14 cellular contexts compared by ENCODE assay signal in genomic region chr2:27493948-27494283, GRCh38. TPM values are rescaled to one million over a fixed set of nuclear protein-coding genes. Genes with fewer than 3 reads are reported as not detected.
DNase-seq lines count a peak whose midpoint lies in the region; ATAC-seq, FAIRE-seq and TF ChIP-seq lines count a peak whose summit lies in the region.
"Had no signal": no experiment of that assay in that cellular context is flagged by ENCODE, and none has a peak within 500 bp of the region (broad histone marks: within the 10 kb centered on the region; RNA-seq: fewer than 3 reads in every experiment).

No MANE protein-coding gene starts in this region.

- TF ChIP-seq CTCF in brain (conservative IDR thresholded peaks at IDR 0.05) (no peak), HepG2 (CRISPR knock-in tag; IDR thresholded peaks at IDR 0.05) (no peak)

- ATAC-seq in HepG2 (peak; percentile 0; the same call in 1 of the 3 replicates), HG02973 (IDR thresholded peaks at IDR 0.05; ENCODE audit: unreplicated experiment) (no peak)
- no peak for ATAC-seq in stimulated activated naive CD8-positive, alpha-beta T cell treated with anti-CD3 and anti-CD28 coated beads, Interleukin-15, amount 100 ng/mL, for 72 hours

- WGBS in HepG2 (ENCODE audit: low lambda C conversion rate): 78% methylated on average over 13 of the region's 13 CpGs

- FAIRE-seq in HepG2 (lab: Jason Lieb, UNC): no peak
- FAIRE-seq: A549 had no signal

- H3K9me2 ChIP-seq in Karpas-422 (replicated peaks; ENCODE audit: insufficient read depth, low read length): no peaks in the 10 kb centered on the region

- H3K36me3 Mint-ChIP-seq in activated CD4-positive, alpha-beta T cell treated with anti-CD3 and anti-CD28 coated beads, Interleukin-2, amount 10 ng/mL, durations not matched to agents 24 days and 14 days (ENCODE audit: low read depth): no peaks in the 10 kb centered on the region
- peaks cover 9% of the 10 kb centered on the region for H3K36me3 Mint-ChIP-seq in brain

- no peak for TF ChIP-seq RAD21 in HepG2 (CRISPR knock-in tag; IDR thresholded peaks at IDR 0.05)

- peaks cover 23% of the 10 kb centered on the region for H3K4me1 Mint-ChIP-seq in activated CD4-positive, alpha-beta T cell treated with anti-CD3 and anti-CD28 coated beads, Interleukin-2, amount 10 ng/mL, durations not matched to agents 24 days and 14 days
- peaks cover 39% of the 10 kb centered on the region for H3K4me1 Mint-ChIP-seq in brain
- H3K4me1 Mint-ChIP-seq in stimulated activated naive CD8-positive, alpha-beta T cell treated with anti-CD3 and anti-CD28 coated beads, Interleukin-15, amount 100 ng/mL, for 72 hours: peaks cover 47% of the 10 kb centered on the region

- H2AFZ ChIP-seq in HepG2 (ENCODE audit: low read length): no peak overlapping the region
- H2AFZ ChIP-seq in Karpas-422 (ENCODE audit: low read length): no peak overlapping the region

- CTCF ChIA-PET in HepG2 (lab: Yijun Ruan, JAX; ENCODE audit: low intra/inter-chr PET ratio, low total read pairs): no interaction called here

- BruUV-seq in HepG2 (replicated peaks; lab: Mats Ljungman, UMichigan): no TSS peak

- H3K4me1 ChIP-seq in HepG2 (ENCODE audit: insufficient read depth, low read length): peaks cover 63% of the 10 kb centered on the region
- H3K4me1 ChIP-seq in Karpas-422 (ENCODE audit: low read length): peaks cover 11% of the 10 kb centered on the region

- peak overlapping the region; percentile 59 for H3K4me3 Mint-ChIP-seq in activated CD4-positive, alpha-beta T cell treated with anti-CD3 and anti-CD28 coated beads, Interleukin-2, amount 10 ng/mL, durations not matched to agents 24 days and 14 days
- peak overlapping the region; percentile 76 to 85 (median 80) for H3K4me3 Mint-ChIP-seq in brain
- H3K4me3 Mint-ChIP-seq in stimulated activated naive CD8-positive, alpha-beta T cell treated with anti-CD3 and anti-CD28 coated beads, Interleukin-15, amount 100 ng/mL, for 72 hours: peak overlapping the region; percentile 65 to 78

- peak overlapping the region in 1 of 3 experiments; percentile 81; a peak in 1 of 6 replicates for H3K4me3 ChIP-seq in HepG2 (replicated peaks in 1 of 3; ENCODE audit: insufficient read depth in 1 of 3, low read depth in 2 of 3, low read length in 3 of 3)
- H3K4me3 ChIP-seq in Karpas-422 (ENCODE audit: low read length): no peak overlapping the region

- H3K4me2 ChIP-seq in HepG2 (ENCODE audit: low read depth, low read length) (peak overlapping the region; percentile 95), Karpas-422 (ENCODE audit: low read depth, low read length, poor library complexity, severe bottlenecking) (no peak overlapping the region)

- H3K27ac ChIP-seq in HepG2 (ENCODE audit: extremely low read length, insufficient read depth, low read length) (no peak overlapping the region), Karpas-422 (ENCODE audit: low read length) (no peak overlapping the region)
- H3K27ac ChIP-seq: left ventricle myocardium inferior had no signal

- in situ Hi-C loops in HepG2 (cut with HindIII; ENCODE audit: extremely low pct_ligation_motif_present, low pct_unique_long_range_greater_than_20kb): no loop called here

- no peaks in the 10 kb centered on the region for H3K9me3 Mint-ChIP-seq in activated CD4-positive, alpha-beta T cell treated with anti-CD3 and anti-CD28 coated beads, Interleukin-2, amount 10 ng/mL, durations not matched to agents 24 days and 14 days
- peaks cover 0 to 3% (median 0%) of the 10 kb centered on the region in 5 experiments for H3K9me3 Mint-ChIP-seq in brain
- H3K9me3 Mint-ChIP-seq in stimulated activated naive CD8-positive, alpha-beta T cell treated with anti-CD3 and anti-CD28 coated beads, Interleukin-15, amount 100 ng/mL, for 72 hours: no peaks in the 10 kb centered on the region

- H3K9me3 ChIP-seq in HepG2 (ENCODE audit: low read length) (no peaks in the 10 kb centered on the region), Karpas-422 (ENCODE audit: low read length) (no peaks in the 10 kb centered on the region)
- H3K9me3 ChIP-seq: A549, left ventricle myocardium inferior, upper lobe of left lung had no signal

- DNase-seq in activated CD4-positive, alpha-beta T cell treated with anti-CD3 and anti-CD28 coated beads, Interleukin-2, amount 10 ng/mL, durations not matched to agents 24 days and 14 days: no peak
- no peak for DNase-seq in activated CD4-positive, alpha-beta T cell treated with anti-CD3 and anti-CD28 coated beads for 4 hours
- DNase-seq in HepG2 (ENCODE audit: low spot score) (no peak), Karpas-422 (no peak), NOMO-1 treated with DMSO at 0.1 percent for 48 hours (lab: John Stamatoyannopoulos, UW; ENCODE audit: unreplicated experiment) (no peak)
- no peak for DNase-seq in stimulated activated naive CD8-positive, alpha-beta T cell treated with anti-CD3 and anti-CD28 coated beads, Interleukin-15, amount 100 ng/mL, for 72 hours
- DNase-seq: activated CD4-positive, alpha-beta T cell treated with anti-CD3 and anti-CD28 coated beads for 1 hour; NCI-H187 treated with DMSO at 0.1 percent for 48 hours; RPMI8226 had no signal

- H3K27me3 ChIP-seq in HepG2 (ENCODE audit: control insufficient read depth in 1 of 2, insufficient read depth in 2 of 2, low read length in 2 of 2) (no peaks in the 10 kb centered on the region; a peak in 1 of 5 replicates), Karpas-422 (ENCODE audit: low read length) (no peaks in the 10 kb centered on the region)

- H3K27ac Mint-ChIP-seq in activated CD4-positive, alpha-beta T cell treated with anti-CD3 and anti-CD28 coated beads, Interleukin-2, amount 10 ng/mL, durations not matched to agents 24 days and 14 days: no peak overlapping the region
- peak overlapping the region in 4 of 5 experiments; percentile 36 to 85 (median 70) for H3K27ac Mint-ChIP-seq in brain
- H3K27ac Mint-ChIP-seq in stimulated activated naive CD8-positive, alpha-beta T cell treated with anti-CD3 and anti-CD28 coated beads, Interleukin-15, amount 100 ng/mL, for 72 hours: no peak overlapping the region

- intact Hi-C loops in activated CD4-positive, alpha-beta T cell treated with anti-CD3 and anti-CD28 coated beads, Interleukin-2, amount 10 ng/mL, durations not matched to agents 24 days and 14 days (cut with micrococcal nuclease): loop anchor here (10.0 kb wide), 1 partner anchor 171 kb away; the partner anchor contains the start of genes SLC4A1AP and SUPT7L
- intact Hi-C loops in HepG2 (cut with micrococcal nuclease; ENCODE audit: unreplicated experiment): no loop called here

- H3K9ac ChIP-seq in HepG2 (ENCODE audit: insufficient read depth, low read depth, low read length): peak overlapping the region; percentile 74; the same call in 1 of the 2 replicates
- no peak overlapping the region for H3K9ac ChIP-seq in Karpas-422 (ENCODE audit: low read length)

- POLR2A ChIA-PET in HepG2 (lab: Yijun Ruan, JAX): interaction anchor here (0.8 to 2.0 kb wide), 8 partner anchors 66 to 170 kb away, joined by 3 to 9 read pairs (median 4); partner anchors contain the start of genes CCDC121, GPN1, GTF3C2 and NRBP1

- no peaks in the 10 kb centered on the region for H4K20me1 ChIP-seq in HepG2 (ENCODE audit: insufficient read depth, low read length)
- H4K20me1 ChIP-seq in Karpas-422 (ENCODE audit: insufficient read depth, low read depth, low read length): no peaks in the 10 kb centered on the region

- TF ChIP-seq EP300 in HepG2 (IDR thresholded peaks at IDR 0.05; ENCODE audit: low read depth in 2 of 2, low read length in 2 of 2): no peak
- TF ChIP-seq EP300 in HepG2 (CRISPR knock-in tag; IDR thresholded peaks at IDR 0.05; ENCODE audit: borderline replicate concordance): no peak

- no peak for TF ChIP-seq POLR2A in HepG2 (IDR thresholded peaks at IDR 0.05; ENCODE audit: insufficient read depth in 1 of 2, low read depth in 2 of 2, low read length in 2 of 2)

- no peaks in the 10 kb centered on the region for H3K79me2 ChIP-seq in HepG2 (ENCODE audit: insufficient read depth, low read length)
- no peaks in the 10 kb centered on the region for H3K79me2 ChIP-seq in Karpas-422 (ENCODE audit: low read length)

- H3K27me3 Mint-ChIP-seq in activated CD4-positive, alpha-beta T cell treated with anti-CD3 and anti-CD28 coated beads, Interleukin-2, amount 10 ng/mL, durations not matched to agents 24 days and 14 days: peaks cover 52% of the 10 kb centered on the region
- peaks cover 24% of the 10 kb centered on the region for H3K27me3 Mint-ChIP-seq in brain
- peaks cover 63% of the 10 kb centered on the region for H3K27me3 Mint-ChIP-seq in stimulated activated naive CD8-positive, alpha-beta T cell treated with anti-CD3 and anti-CD28 coated beads, Interleukin-15, amount 100 ng/mL, for 72 hours

- H3K36me3 ChIP-seq in HepG2 (replicated peaks in 1 of 2; ENCODE audit: control insufficient read depth in 1 of 2, insufficient read depth in 2 of 2, low read length in 2 of 2): no peaks in the 10 kb centered on the region
- H3K36me3 ChIP-seq in Karpas-422 (ENCODE audit: insufficient read depth, low read length): no peaks in the 10 kb centered on the region
- H3K36me3 ChIP-seq: left ventricle myocardium inferior, upper lobe of left lung had no signal

RNA-seq across cellular contexts. Expression of gene FNDC4, which starts 1.1 kb away (rescaled TPM):
- total RNA-seq in activated CD4-positive, alpha-beta T cell treated with anti-CD3 and anti-CD28 coated beads, Interleukin-2, amount 10 ng/mL, durations not matched to agents 24 days and 14 days: not detected in 2 replicates
- 23.0 TPM for polyA plus RNA-seq in brain (ENCODE audit: insufficient read depth, low read depth, low replicate concordance)
- 7.4 and 9.0 TPM in 2 replicates for total RNA-seq in HepG2 (2016; rRNA removed; fragmentation: Illumina TruSeq; extraction: Trizol)
- total RNA-seq in HepG2 (2016; cell fraction: cytosol; rRNA removed; fragmentation: Illumina TruSeq; extraction: Trizol; ENCODE audit: low read depth): 18.3 and 18.6 TPM in 2 replicates
- total RNA-seq in HepG2 (2016; cell fraction: insoluble cytoplasmic fraction; rRNA removed; fragmentation: Illumina TruSeq; extraction: Trizol): 6.4 and 9.4 TPM in 2 replicates
- total RNA-seq in HepG2 (2016; cell fraction: membrane; rRNA removed; fragmentation: Illumina TruSeq; extraction: Trizol): 24.1 and 26.9 TPM in 2 replicates
- 4.9 and 6.0 TPM in 2 replicates for total RNA-seq in HepG2 (2016; cell fraction: nucleus; rRNA removed; fragmentation: Illumina TruSeq; extraction: Trizol)
- polyA plus RNA-seq in HepG2 (2011; rRNA removed): 17.4 and 26.3 TPM in 2 replicates
- polyA plus RNA-seq in HepG2 (2011; cell fraction: cytosol; rRNA removed): 18.5 and 21.7 TPM in 2 replicates
- polyA plus RNA-seq in HepG2 (2011; cell fraction: nucleus; rRNA removed): 25.5 and 37.4 TPM in 2 replicates
- 11.2 and 21.4 TPM in 2 replicates for polyA plus RNA-seq in HepG2 (2012)
- polyA plus RNA-seq in HepG2 (2016; cell fraction: cytosol; fragmentation: Illumina TruSeq; extraction: Trizol; ENCODE audit: low read depth): 25.4 and 28.1 TPM in 2 replicates
- 8.3 and 8.5 TPM in 2 replicates for polyA plus RNA-seq in HepG2 (2016; cell fraction: insoluble cytoplasmic fraction; fragmentation: Illumina TruSeq; extraction: Trizol; ENCODE audit: low read depth)
- polyA plus RNA-seq in HepG2 (2016; cell fraction: membrane; fragmentation: Illumina TruSeq; extraction: Trizol; ENCODE audit: low read depth): 27.4 and 30.5 TPM in 2 replicates
- polyA plus RNA-seq in HepG2 (2016; cell fraction: nucleus; fragmentation: Illumina TruSeq; extraction: Trizol; ENCODE audit: insufficient read depth, low read depth): 11.5 and 13.8 TPM in 2 replicates
- polyA minus RNA-seq in HepG2 (2011; rRNA and poly(A)+ RNA removed; ENCODE audit: low replicate concordance): 27.7 TPM in 1 of 2 replicates, not detected in the other
- 6.4 and 7.1 TPM in 2 replicates for polyA minus RNA-seq in HepG2 (2011; cell fraction: cytosol; rRNA and poly(A)+ RNA removed)
- 4.5 and 10.4 TPM in 2 replicates for polyA minus RNA-seq in HepG2 (2011; cell fraction: nucleus; rRNA and poly(A)+ RNA removed)
- total RNA-seq in Karpas-422 (2014; rRNA removed; shearing (Covaris generic); ENCODE audit: low replicate concordance): not detected in 2 replicates

RNA-seq across cellular contexts. Expression of gene GCKR, which starts 2.7 kb away (rescaled TPM):
- total RNA-seq in activated CD4-positive, alpha-beta T cell treated with anti-CD3 and anti-CD28 coated beads, Interleukin-2, amount 10 ng/mL, durations not matched to agents 24 days and 14 days: not detected in 2 replicates
- polyA plus RNA-seq in brain (ENCODE audit: insufficient read depth, low read depth, low replicate concordance): not detected
- total RNA-seq in HepG2 (2016; rRNA removed; fragmentation: Illumina TruSeq; extraction: Trizol): 6.9 and 15.2 TPM in 2 replicates
- 3.2 and 3.7 TPM in 2 replicates for total RNA-seq in HepG2 (2016; cell fraction: cytosol; rRNA removed; fragmentation: Illumina TruSeq; extraction: Trizol; ENCODE audit: low read depth)
- 6.0 and 16.1 TPM in 2 replicates for total RNA-seq in HepG2 (2016; cell fraction: insoluble cytoplasmic fraction; rRNA removed; fragmentation: Illumina TruSeq; extraction: Trizol)
- total RNA-seq in HepG2 (2016; cell fraction: membrane; rRNA removed; fragmentation: Illumina TruSeq; extraction: Trizol): 2.4 and 3.5 TPM in 2 replicates
- 29.2 and 33.6 TPM in 2 replicates for total RNA-seq in HepG2 (2016; cell fraction: nucleus; rRNA removed; fragmentation: Illumina TruSeq; extraction: Trizol)
- polyA plus RNA-seq in HepG2 (2011; rRNA removed): 48.3 and 74.5 TPM in 2 replicates
- 11.2 and 16.4 TPM in 2 replicates for polyA plus RNA-seq in HepG2 (2011; cell fraction: cytosol; rRNA removed)
- polyA plus RNA-seq in HepG2 (2011; cell fraction: nucleus; rRNA removed): 238 and 360 TPM in 2 replicates
- 66.0 and 71.4 TPM in 2 replicates for polyA plus RNA-seq in HepG2 (2012)
- 0.67 and 0.96 TPM in 2 replicates for polyA plus RNA-seq in HepG2 (2016; cell fraction: cytosol; fragmentation: Illumina TruSeq; extraction: Trizol; ENCODE audit: low read depth)
- 3.8 and 5.0 TPM in 2 replicates for polyA plus RNA-seq in HepG2 (2016; cell fraction: insoluble cytoplasmic fraction; fragmentation: Illumina TruSeq; extraction: Trizol; ENCODE audit: low read depth)
- polyA plus RNA-seq in HepG2 (2016; cell fraction: membrane; fragmentation: Illumina TruSeq; extraction: Trizol; ENCODE audit: low read depth): 1.5 and 1.7 TPM in 2 replicates
- polyA plus RNA-seq in HepG2 (2016; cell fraction: nucleus; fragmentation: Illumina TruSeq; extraction: Trizol; ENCODE audit: insufficient read depth, low read depth): 68.5 and 72.0 TPM in 2 replicates
- polyA minus RNA-seq in HepG2 (2011; rRNA and poly(A)+ RNA removed; ENCODE audit: low replicate concordance): 30.6 TPM in 1 of 2 replicates, not detected in the other
- 1.9 and 7.5 TPM in 2 replicates for polyA minus RNA-seq in HepG2 (2011; cell fraction: cytosol; rRNA and poly(A)+ RNA removed)
- polyA minus RNA-seq in HepG2 (2011; cell fraction: nucleus; rRNA and poly(A)+ RNA removed): 88.6 and 140 TPM in 2 replicates
- not detected in 2 replicates for total RNA-seq in Karpas-422 (2014; rRNA removed; shearing (Covaris generic); ENCODE audit: low replicate concordance)
- total RNA-seq: left ventricle myocardium inferior had no signal

RNA-seq across cellular contexts. Expression of gene IFT172, which starts 4.4 kb away (rescaled TPM):
- total RNA-seq in activated CD4-positive, alpha-beta T cell treated with anti-CD3 and anti-CD28 coated beads, Interleukin-2, amount 10 ng/mL, durations not matched to agents 24 days and 14 days: 12.4 and 12.9 TPM in 2 replicates
- polyA plus RNA-seq in brain (ENCODE audit: insufficient read depth, low read depth, low replicate concordance) (14.6 TPM), HepG2 (2011; rRNA removed) (30.7 and 35.7 TPM in 2 replicates)
- 17.0 and 21.6 TPM in 2 replicates for total RNA-seq in HepG2 (2016; rRNA removed; fragmentation: Illumina TruSeq; extraction: Trizol)
- total RNA-seq in HepG2 (2016; cell fraction: cytosol; rRNA removed; fragmentation: Illumina TruSeq; extraction: Trizol; ENCODE audit: low read depth): 5.1 and 5.9 TPM in 2 replicates
- 15.4 and 22.8 TPM in 2 replicates for total RNA-seq in HepG2 (2016; cell fraction: insoluble cytoplasmic fraction; rRNA removed; fragmentation: Illumina TruSeq; extraction: Trizol)
- total RNA-seq in HepG2 (2016; cell fraction: membrane; rRNA removed; fragmentation: Illumina TruSeq; extraction: Trizol): 4.1 and 7.4 TPM in 2 replicates
- 24.2 and 27.6 TPM in 2 replicates for total RNA-seq in HepG2 (2016; cell fraction: nucleus; rRNA removed; fragmentation: Illumina TruSeq; extraction: Trizol)
- polyA plus RNA-seq in HepG2 (2011; cell fraction: cytosol; rRNA removed): 11.2 and 12.0 TPM in 2 replicates
- polyA plus RNA-seq in HepG2 (2011; cell fraction: nucleus; rRNA removed): 122 and 159 TPM in 2 replicates
- 21.4 and 26.2 TPM in 2 replicates for polyA plus RNA-seq in HepG2 (2012)
- 0.88 and 1.3 TPM in 2 replicates for polyA plus RNA-seq in HepG2 (2016; cell fraction: cytosol; fragmentation: Illumina TruSeq; extraction: Trizol; ENCODE audit: low read depth)
- 8.0 and 8.4 TPM in 2 replicates for polyA plus RNA-seq in HepG2 (2016; cell fraction: insoluble cytoplasmic fraction; fragmentation: Illumina TruSeq; extraction: Trizol; ENCODE audit: low read depth)
- 2.2 and 2.6 TPM in 2 replicates for polyA plus RNA-seq in HepG2 (2016; cell fraction: membrane; fragmentation: Illumina TruSeq; extraction: Trizol; ENCODE audit: low read depth)
- polyA plus RNA-seq in HepG2 (2016; cell fraction: nucleus; fragmentation: Illumina TruSeq; extraction: Trizol; ENCODE audit: insufficient read depth, low read depth): 41.9 and 42.9 TPM in 2 replicates
- 30.2 and 40.9 TPM in 2 replicates for polyA minus RNA-seq in HepG2 (2011; rRNA and poly(A)+ RNA removed; ENCODE audit: low replicate concordance)
- 8.0 and 9.8 TPM in 2 replicates for polyA minus RNA-seq in HepG2 (2011; cell fraction: cytosol; rRNA and poly(A)+ RNA removed)
- polyA minus RNA-seq in HepG2 (2011; cell fraction: nucleus; rRNA and poly(A)+ RNA removed): 76.2 and 89.9 TPM in 2 replicates
- 29.1 and 35.9 TPM in 2 replicates for total RNA-seq in Karpas-422 (2014; rRNA removed; shearing (Covaris generic); ENCODE audit: low replicate concordance)

RNA-seq across cellular contexts. Expression of gene KRTCAP3, which starts 51.7 kb away (rescaled TPM):
- 4.6 and 5.2 TPM in 2 replicates for total RNA-seq in activated CD4-positive, alpha-beta T cell treated with anti-CD3 and anti-CD28 coated beads, Interleukin-2, amount 10 ng/mL, durations not matched to agents 24 days and 14 days
- polyA plus RNA-seq in brain (ENCODE audit: insufficient read depth, low read depth, low replicate concordance) (14.7 TPM), HepG2 (2011; rRNA removed) (4.5 and 5.6 TPM in 2 replicates)
- 2.1 TPM in 1 of 2 replicates, not detected in the other for total RNA-seq in HepG2 (2016; rRNA removed; fragmentation: Illumina TruSeq; extraction: Trizol)
- total RNA-seq in HepG2 (2016; cell fraction: cytosol; rRNA removed; fragmentation: Illumina TruSeq; extraction: Trizol; ENCODE audit: low read depth): not detected in 2 replicates
- 1.6 TPM in 1 of 2 replicates, not detected in the other for total RNA-seq in HepG2 (2016; cell fraction: insoluble cytoplasmic fraction; rRNA removed; fragmentation: Illumina TruSeq; extraction: Trizol)
- 0.28 and 0.31 TPM in 2 replicates for total RNA-seq in HepG2 (2016; cell fraction: membrane; rRNA removed; fragmentation: Illumina TruSeq; extraction: Trizol)
- total RNA-seq in HepG2 (2016; cell fraction: nucleus; rRNA removed; fragmentation: Illumina TruSeq; extraction: Trizol): 1.6 and 3.6 TPM in 2 replicates
- polyA plus RNA-seq in HepG2 (2011; cell fraction: cytosol; rRNA removed): 0.64 and 0.94 TPM in 2 replicates
- polyA plus RNA-seq in HepG2 (2011; cell fraction: nucleus; rRNA removed): 57.5 and 78.7 TPM in 2 replicates
- 5.6 and 6.6 TPM in 2 replicates for polyA plus RNA-seq in HepG2 (2012)
- polyA plus RNA-seq in HepG2 (2016; cell fraction: cytosol; fragmentation: Illumina TruSeq; extraction: Trizol; ENCODE audit: low read depth): 0.34 and 0.46 TPM in 2 replicates
- polyA plus RNA-seq in HepG2 (2016; cell fraction: insoluble cytoplasmic fraction; fragmentation: Illumina TruSeq; extraction: Trizol; ENCODE audit: low read depth): 0.41 TPM in 1 of 2 replicates, not detected in the other
- polyA plus RNA-seq in HepG2 (2016; cell fraction: membrane; fragmentation: Illumina TruSeq; extraction: Trizol; ENCODE audit: low read depth): 0.32 and 1.0 TPM in 2 replicates
- polyA plus RNA-seq in HepG2 (2016; cell fraction: nucleus; fragmentation: Illumina TruSeq; extraction: Trizol; ENCODE audit: insufficient read depth, low read depth): 12.5 and 13.4 TPM in 2 replicates
- 0.77 and 4.4 TPM in 2 replicates for polyA minus RNA-seq in HepG2 (2011; rRNA and poly(A)+ RNA removed; ENCODE audit: low replicate concordance)
- polyA minus RNA-seq in HepG2 (2011; cell fraction: cytosol; rRNA and poly(A)+ RNA removed): not detected in 2 replicates
- 8.7 and 8.8 TPM in 2 replicates for polyA minus RNA-seq in HepG2 (2011; cell fraction: nucleus; rRNA and poly(A)+ RNA removed)
- total RNA-seq in Karpas-422 (2014; rRNA removed; shearing (Covaris generic); ENCODE audit: low replicate concordance): 0.61 TPM in 1 of 2 replicates, not detected in the other

Comparison
In these comparisons a context has a peak if more than half of its experiments do, and no peak if none do; other contexts are left out.
1. H3K27ac Mint-ChIP-seq: peak in brain (4 of 5); none in activated CD4-positive, alpha-beta T cell treated with anti-CD3 and anti-CD28 coated beads, Interleukin-2, amount 10 ng/mL, durations not matched to agents 24 days and 14 days (single experiment) and stimulated activated naive CD8-positive, alpha-beta T cell treated with anti-CD3 and anti-CD28 coated beads, Interleukin-15, amount 100 ng/mL, for 72 hours (0 of 2).
2. Peak in every context shown above with its lines, with median percentiles within 50 percentile points of each other: H3K4me3 Mint-ChIP-seq.